Comparison of ENCODE assay signal across 18 cellular contexts in genomic region chr2:196702641-196703040, GRCh38.
DNase-seq lines count a peak whose midpoint lies in the region; ATAC-seq and TF ChIP-seq lines count a peak whose summit lies in the region.
"Had no signal": no experiment of that assay in that cellular context is flagged by ENCODE, and none has a peak within 500 bp of the region (broad histone marks: within the 10 kb centered on the region; RNA-seq: fewer than 3 reads in every experiment).

No MANE protein-coding gene starts in this region.

- no peak overlapping the region for H2BK5ac ChIP-seq in mesenchymal stem cell (ENCODE audit: low read depth, low read length, poor library complexity, severe bottlenecking)

- H4K8ac ChIP-seq in mesenchymal stem cell (ENCODE audit: low read length), result no peak overlapping the region

- no TSS peak for BruUV-seq in mammary epithelial cell (replicated peaks; lab: Mats Ljungman, UMichigan)

- no peak overlapping the region for H3K14ac ChIP-seq in mesenchymal stem cell (ENCODE audit: low read length in 2 of 2)

- no peaks in the 10 kb centered on the region for H3K36me3 ChIP-seq in mammary epithelial cell (ENCODE audit: insufficient read depth, low read length)
- H3K36me3 ChIP-seq in mesenchymal stem cell (ENCODE audit: control insufficient read depth in 1 of 2, insufficient read depth in 2 of 2, low read depth in 1 of 2, low read length in 2 of 2), result no peaks in the 10 kb centered on the region
- no peaks in the 10 kb centered on the region for H3K36me3 ChIP-seq in mucosa of descending colon (ENCODE audit: low read depth)
- H3K36me3 ChIP-seq: Peyer's patch had no signal

- H2AK5ac ChIP-seq in mesenchymal stem cell (ENCODE audit: low read length, severe bottlenecking), result no peak overlapping the region

- CTCF ChIA-PET in mammary epithelial cell (lab: Charles Lee; ENCODE audit: low non-redundant PET), result no interaction called here

- H3K4me3 ChIP-seq in HFF-Myc (replicated peaks; ENCODE audit: low read depth, low read length) (no peak overlapping the region), mammary epithelial cell (replicated peaks in 1 of 3; ENCODE audit: insufficient read depth in 1 of 3, low read depth in 2 of 3, low read length in 3 of 3) (no peak overlapping the region), mesenchymal stem cell (ENCODE audit: insufficient read depth in 1 of 2, low read depth in 1 of 2, low read length in 2 of 2) (no peak overlapping the region), mucosa of descending colon (no peak overlapping the region)
- H3K4me3 ChIP-seq: GM12878, Peyer's patch had no signal

- no peak overlapping the region for H2BK15ac ChIP-seq in mesenchymal stem cell (ENCODE audit: low read depth, poor library complexity, severe bottlenecking)

- H3K9me3 ChIP-seq in mammary epithelial cell (replicated peaks; ENCODE audit: insufficient read depth, low read length), result no peaks in the 10 kb centered on the region
- no peaks in the 10 kb centered on the region for H3K9me3 ChIP-seq in mesenchymal stem cell (ENCODE audit: control insufficient read depth, low read length)
- no peaks in the 10 kb centered on the region for H3K9me3 ChIP-seq in mucosa of descending colon
- H3K9me3 ChIP-seq: Peyer's patch had no signal

- no peak overlapping the region for H2BK120ac ChIP-seq in mesenchymal stem cell (ENCODE audit: low read depth, low read length)

- dilution Hi-C loops in mammary epithelial cell (cut with HindIII; ENCODE audit: low sequenced_read_pairs), result no loop called here

- H3K27me3 ChIP-seq in mammary epithelial cell (ENCODE audit: insufficient read depth, low read length), result no peaks in the 10 kb centered on the region
- no peaks in the 10 kb centered on the region for H3K27me3 ChIP-seq in mesenchymal stem cell (ENCODE audit: control insufficient read depth in 1 of 2, insufficient read depth in 1 of 2, low read length in 2 of 2)
- H3K27me3 ChIP-seq: Peyer's patch had no signal

- peak; percentile 18 for DNase-seq in AG08396 (ENCODE audit: low spot score)
- DNase-seq in HFF-Myc (ENCODE audit: extremely low read depth, low read depth), result peak; percentile 38
- DNase-seq in mammary epithelial cell, result peak; percentile 66
- DNase-seq in mesenchymal stem cell, result peak; percentile 71
- no peak for DNase-seq in activated CD8-positive, alpha-beta memory T cell treated with anti-CD3 and anti-CD28 coated beads for 24 hours
- DNase-seq in mucosa of descending colon, result no peak
- DNase-seq in KBM-7, result no peak
- DNase-seq in GOT3 (lab: John Stamatoyannopoulos, UW), result no peak
- DNase-seq: C1 segment of cervical spinal cord, DMS153, HCEC 1CT, NCI-H1105 treated with DMSO at 0.1 percent for 48 hours, NCI-H187, NCI-H82, Peyer's patch, SHP77 treated with DMSO at 0.1 percent for 48 hours had no signal

- no peaks in the 10 kb centered on the region for H4K20me1 ChIP-seq in mammary epithelial cell (ENCODE audit: insufficient read depth, low read length)

- H3K79me2 ChIP-seq in mammary epithelial cell (ENCODE audit: insufficient read depth, low read length), result no peaks in the 10 kb centered on the region

- no peaks in the 10 kb centered on the region for H3K4me1 ChIP-seq in mammary epithelial cell (ENCODE audit: insufficient read depth, low read length)
- H3K4me1 ChIP-seq in mesenchymal stem cell (ENCODE audit: control insufficient read depth, insufficient read depth, low read depth, low read length), result no peaks in the 10 kb centered on the region
- no peaks in the 10 kb centered on the region for H3K4me1 ChIP-seq in mucosa of descending colon (ENCODE audit: low read depth)
- H3K4me1 ChIP-seq: Peyer's patch had no signal

- no peak overlapping the region for H3K27ac ChIP-seq in mammary epithelial cell (ENCODE audit: insufficient read depth, low read depth, low read length)
- no peak overlapping the region for H3K27ac ChIP-seq in mesenchymal stem cell (ENCODE audit: low read length, poor library complexity, severe bottlenecking)
- H3K27ac ChIP-seq: HL-60, Peyer's patch had no signal

- WGBS in mammary epithelial cell (ENCODE audit: low coverage, missing lambda C conversion rate), result 100% methylated on average over 2 of the region's 2 CpGs
- 53% methylated on average over 2 of the region's 2 CpGs for WGBS in mesenchymal stem cell

- H3K18ac ChIP-seq in mesenchymal stem cell (ENCODE audit: low read depth in 1 of 2, low read length in 2 of 2), result no peak overlapping the region

- H3K79me1 ChIP-seq in mesenchymal stem cell (replicated peaks; ENCODE audit: low read length, poor library complexity, severe bottlenecking), result no peaks in the 10 kb centered on the region

- no peak overlapping the region for H3K9ac ChIP-seq in mammary epithelial cell (ENCODE audit: insufficient read depth, low read length)
- H3K9ac ChIP-seq in mesenchymal stem cell (ENCODE audit: low read length), result no peak overlapping the region

- H3K4me2 ChIP-seq in mammary epithelial cell (ENCODE audit: insufficient read depth, low read depth, low read length) (no peak overlapping the region), mesenchymal stem cell (ENCODE audit: low read length, poor library complexity, severe bottlenecking) (no peak overlapping the region)

- intact Hi-C loops in mammary epithelial cell (cut with micrococcal nuclease), result no loop called here
- intact Hi-C loops in mucosa of descending colon (cut with DNase I, micrococcal nuclease), result no loop called here

- H3K4ac ChIP-seq in mesenchymal stem cell (ENCODE audit: low read depth in 1 of 2, low read length in 2 of 2), result no peak overlapping the region

- H4K91ac ChIP-seq in mesenchymal stem cell (ENCODE audit: low read length), result no peak overlapping the region

- in situ Hi-C loops in mammary epithelial cell (cut with MboI; ENCODE audit: low sequenced_read_pairs in 2 of 2), result no loop called here
- in situ Hi-C loops in KBM-7 (cut with MboI; ENCODE audit: low pct_unique_long_range_greater_than_20kb, low sequenced_read_pairs), result no loop called here

- H2BK12ac ChIP-seq in mesenchymal stem cell (ENCODE audit: low read length in 2 of 2), result no peak overlapping the region

- TF ChIP-seq CTCF in HFF-Myc (IDR thresholded peaks at IDR 0.05; ENCODE audit: low read depth, low read length, missing control alignments) (no peak), mammary epithelial cell (conservative IDR thresholded peaks at IDR 0.05 in 1 of 2, IDR thresholded peaks at IDR 0.05 in 1 of 2; ENCODE audit: extremely low read depth in 1 of 2, insufficient read depth in 1 of 2, low read depth in 1 of 2, low read length in 2 of 2) (no peak), mucosa of descending colon (IDR thresholded peaks at IDR 0.05) (no peak)

- H2AFZ ChIP-seq in mammary epithelial cell (ENCODE audit: low read depth, low read length) (no peak overlapping the region), mesenchymal stem cell (ENCODE audit: low read depth, low read length) (no peak overlapping the region)

- ATAC-seq in mucosa of descending colon, result no peak
- ATAC-seq: GM12878 had no signal

- no peak overlapping the region for H3K23ac ChIP-seq in mesenchymal stem cell (ENCODE audit: low read length in 2 of 2)

Comparison
In these comparisons a context has a peak if more than half of its experiments do, and no peak if none do; other contexts are left out.
1. DNase-seq: peak in AG08396 (single experiment), HFF-Myc (single experiment), mammary epithelial cell (single experiment) and mesenchymal stem cell (single experiment); none in activated CD8-positive, alpha-beta memory T cell treated with anti-CD3 and anti-CD28 coated beads for 24 hours (single experiment), mucosa of descending colon (0 of 3), KBM-7 (single experiment) and GOT3 (single experiment).